In genomic region chr5:160209917-160210316, GRCh38 we compare ENCODE assay signal across 26 cellular contexts. TPM values are rescaled to one million over a fixed set of nuclear protein-coding genes. Genes with fewer than 3 reads are reported as not detected.
A peak's percentile ranks its signal among the peaks of the same experiment; 100 is the strongest.
DNase-seq lines count a peak whose midpoint lies in the region; ATAC-seq and TF ChIP-seq lines count a peak whose summit lies in the region.
"Had no signal": no experiment of that assay in that cellular context is flagged by ENCODE, and none has a peak within 500 bp of the region (broad histone marks: within the 10 kb centered on the region; RNA-seq: fewer than 3 reads in every experiment).

No MANE protein-coding gene starts in this region.

- no peaks in the 10 kb centered on the region for H3K36me3 ChIP-seq in neural progenitor cell
- H3K36me3 ChIP-seq: thoracic aorta, vagina had no signal

- H3K4me1 Mint-ChIP-seq in neural progenitor cell: peaks cover 16% of the 10 kb centered on the region
- H3K4me1 Mint-ChIP-seq in glutamatergic neuron (ENCODE audit: low read depth, unreplicated experiment): peaks cover 6% of the 10 kb centered on the region
- H3K4me1 Mint-ChIP-seq: CD14-positive monocyte, memory B cell had no signal

- H4K20me1 ChIP-seq in neural progenitor cell (ENCODE audit: low read depth): no peaks in the 10 kb centered on the region

- no peaks in the 10 kb centered on the region for H3K27me3 ChIP-seq in neural progenitor cell
- H3K27me3 ChIP-seq: vagina had no signal

- H3K9ac ChIP-seq in neural progenitor cell: no peak overlapping the region
- H3K9ac ChIP-seq: GM23248 had no signal

- H3K36me3 Mint-ChIP-seq in neural progenitor cell (no peaks in the 10 kb centered on the region), glutamatergic neuron (ENCODE audit: unreplicated experiment) (no peaks in the 10 kb centered on the region)
- H3K36me3 Mint-ChIP-seq: CD14-positive monocyte, memory B cell had no signal

- DNase-seq in LoVo (ENCODE audit: low spot score) (peak; percentile 18), epithelial cell of esophagus (ENCODE audit: low read depth) (peak; percentile 89), neural progenitor cell (ENCODE audit: low spot score) (no peak), hippocampal formation (lab: John Stamatoyannopoulos, UW) (no peak), iPS-NIHi11 (ENCODE audit: low spot score) (no peak), glutamatergic neuron (no peak)
- no peak for DNase-seq in activated CD4-positive, alpha-beta T cell treated with anti-CD3 and anti-CD28 coated beads, Interleukin-2, amount 50 U/mL, for 48 hours
- DNase-seq: activated CD4-positive, CD25-positive, alpha-beta regulatory T cell; activated CD8-positive, alpha-beta T cell treated with anti-CD3 and anti-CD28 coated beads for 36 hours; activated effector memory CD4-positive, alpha-beta T cell treated with Interleukin-2 at 50 U/mL for 16 hours; EL; GM23248; head of caudate nucleus; NCI-H1048; NCI-H187; NCI-H2171; NCI-H510A treated with DMSO at 0.1 percent for 48 hours; SHP77 treated with DMSO at 0.1 percent for 48 hours had no signal

- H3K4me1 ChIP-seq in neural progenitor cell: no peaks in the 10 kb centered on the region
- H3K4me1 ChIP-seq: vagina had no signal

- H3F3A ChIP-seq in neural progenitor cell (ENCODE audit: low read depth): no peaks in the 10 kb centered on the region

- H3K27ac Mint-ChIP-seq in neural progenitor cell (peak overlapping the region; percentile 16), glutamatergic neuron (ENCODE audit: unreplicated experiment) (no peak overlapping the region)
- H3K27ac Mint-ChIP-seq: activated CD8-positive, alpha-beta T cell treated with anti-CD3 and anti-CD28 coated beads for 36 hours; CD14-positive monocyte; memory B cell; stimulated activated naive CD8-positive, alpha-beta T cell treated with anti-CD3 and anti-CD28 coated beads, Interleukin-15, Interleukin-2, amounts not matched to agents 100 ng/mL and 50 ng/mL, for 24 hours had no signal

- H3K4me3 ChIP-seq in epithelial cell of esophagus (ENCODE audit: low read length): no peak overlapping the region
- no peak overlapping the region for H3K4me3 ChIP-seq in neural progenitor cell
- H3K4me3 ChIP-seq: GM12878, GM23248, thoracic aorta, vagina had no signal

- no peak overlapping the region for H3K4me2 ChIP-seq in neural progenitor cell

- H3K4me3 Mint-ChIP-seq in neural progenitor cell (no peak overlapping the region), glutamatergic neuron (ENCODE audit: unreplicated experiment) (no peak overlapping the region)
- H3K4me3 Mint-ChIP-seq: activated CD8-positive, alpha-beta T cell treated with anti-CD3 and anti-CD28 coated beads for 36 hours; CD14-positive monocyte; memory B cell; stimulated activated naive CD8-positive, alpha-beta T cell treated with anti-CD3 and anti-CD28 coated beads, Interleukin-15, Interleukin-2, amounts not matched to agents 100 ng/mL and 50 ng/mL, for 24 hours had no signal

- H3K9me3 Mint-ChIP-seq in neural progenitor cell: no peaks in the 10 kb centered on the region
- H3K9me3 Mint-ChIP-seq in glutamatergic neuron (ENCODE audit: unreplicated experiment): no peaks in the 10 kb centered on the region
- H3K9me3 Mint-ChIP-seq: activated CD8-positive, alpha-beta T cell treated with anti-CD3 and anti-CD28 coated beads for 36 hours; CD14-positive monocyte; memory B cell; stimulated activated naive CD8-positive, alpha-beta T cell treated with anti-CD3 and anti-CD28 coated beads, Interleukin-15, Interleukin-2, amounts not matched to agents 100 ng/mL and 50 ng/mL, for 24 hours had no signal

- H3K79me2 ChIP-seq in neural progenitor cell (ENCODE audit: low read depth): no peaks in the 10 kb centered on the region

- no peaks in the 10 kb centered on the region for H3K9me3 ChIP-seq in neural progenitor cell (ENCODE audit: low read depth)
- H3K9me3 ChIP-seq: thoracic aorta, vagina had no signal

- H3K27me3 Mint-ChIP-seq in neural progenitor cell (ENCODE audit: insufficient read depth, low read depth) (peaks cover 2% of the 10 kb centered on the region), glutamatergic neuron (ENCODE audit: unreplicated experiment) (no peaks in the 10 kb centered on the region)
- H3K27me3 Mint-ChIP-seq: activated CD8-positive, alpha-beta T cell treated with anti-CD3 and anti-CD28 coated beads for 36 hours; stimulated activated naive CD8-positive, alpha-beta T cell treated with anti-CD3 and anti-CD28 coated beads, Interleukin-15, Interleukin-2, amounts not matched to agents 100 ng/mL and 50 ng/mL, for 24 hours had no signal

- H2AFZ ChIP-seq in neural progenitor cell (replicated peaks): no peak overlapping the region
- H2AFZ ChIP-seq: GM23248 had no signal

- TF ChIP-seq CTCF in epithelial cell of esophagus (IDR thresholded peaks at IDR 0.05; ENCODE audit: insufficient read depth, low read depth, low read length, missing control alignments): no peak
- TF ChIP-seq CTCF in neural progenitor cell (IDR thresholded peaks at IDR 0.05): no peak
- no peak for TF ChIP-seq CTCF in glutamatergic neuron (IDR thresholded peaks at IDR 0.05; ENCODE audit: partially characterized antibody, unreplicated experiment)

- ATAC-seq in GM18868 (IDR thresholded peaks at IDR 0.05; ENCODE audit: unreplicated experiment): peak; percentile 63
- ATAC-seq: activated CD8-positive, alpha-beta T cell treated with anti-CD3 and anti-CD28 coated beads for 36 hours; GM12878 had no signal

- no peak overlapping the region for H3K27ac ChIP-seq in neural progenitor cell
- H3K27ac ChIP-seq: GM23248, thoracic aorta, vagina had no signal

RNA-seq across cellular contexts. Expression of gene FABP6, which starts 19.4 kb away (rescaled TPM):
- total RNA-seq in neural progenitor cell (ENCODE audit: low replicate concordance) (0.50 and 4.8 TPM in 2 replicates), glutamatergic neuron (ENCODE audit: unreplicated experiment) (7.7 TPM)
- total RNA-seq: activated CD8-positive, alpha-beta T cell treated with anti-CD3 and anti-CD28 coated beads for 36 hours; GM23248; LHCN-M2; thoracic aorta had no signal

Comparison
In these comparisons a context has a peak if more than half of its experiments do, and no peak if none do; other contexts are left out.
1. DNase-seq: peak in LoVo (single experiment) and epithelial cell of esophagus (single experiment); none in neural progenitor cell (single experiment), hippocampal formation (0 of 2), iPS-NIHi11 (single experiment), glutamatergic neuron (single experiment) and activated CD4-positive, alpha-beta T cell treated with anti-CD3 and anti-CD28 coated beads, Interleukin-2, amount 50 U/mL, for 48 hours (0 of 2).